Comparison of ENCODE assay signal across 2 cellular contexts in the genomic region with DNA sequence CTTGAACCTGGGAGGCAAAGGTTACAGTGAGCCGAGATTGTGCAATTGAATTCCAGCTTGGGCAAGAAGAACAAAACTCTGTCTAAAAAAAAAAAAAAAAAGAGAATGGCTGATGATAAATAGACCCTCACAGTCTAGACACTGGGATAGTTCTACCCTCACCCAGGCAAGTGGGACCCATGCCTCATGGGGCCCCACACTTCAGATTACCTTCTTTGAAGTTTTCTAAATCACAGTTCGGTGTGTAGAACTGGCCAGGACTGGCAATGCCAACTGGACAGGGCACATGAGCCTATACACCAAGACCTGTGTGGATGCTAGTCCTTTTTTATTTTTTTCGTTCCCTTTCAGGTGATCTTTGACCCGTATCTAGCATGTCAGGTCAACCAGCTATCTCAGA.
TF ChIP-seq lines count a peak whose summit lies in the region.

No MANE protein-coding gene starts in this region.

TF ChIP-seq in IMR-90, 13 proteins besides CTCF, POLR2A, EP300 and RAD21:
- TF ChIP-seq CEBPB (IDR thresholded peaks at IDR 0.05; ENCODE audit: low read depth, low read length) (no peak), FOS (IDR thresholded peaks at IDR 0.05; ENCODE audit: low read depth, low read length) (no peak), RFX5 (IDR thresholded peaks at IDR 0.05; ENCODE audit: low read depth, low read length) (no peak), SMC3 (IDR thresholded peaks at IDR 0.05; ENCODE audit: low read depth, low read length) (no peak), MAZ (IDR thresholded peaks at IDR 0.05; ENCODE audit: borderline replicate concordance, low read depth, low read length) (no peak), MXI1 (IDR thresholded peaks at IDR 0.05; ENCODE audit: borderline replicate concordance, low read depth, low read length) (no peak), RCOR1 (IDR thresholded peaks at IDR 0.05; ENCODE audit: insufficient replicate concordance, low read length) (no peak), CHD1 (IDR thresholded peaks at IDR 0.05; ENCODE audit: low read depth, low read length) (no peak), MAFK (IDR thresholded peaks at IDR 0.05; ENCODE audit: low read depth, low read length) (no peak)
- TF ChIP-seq, protein P1, sequence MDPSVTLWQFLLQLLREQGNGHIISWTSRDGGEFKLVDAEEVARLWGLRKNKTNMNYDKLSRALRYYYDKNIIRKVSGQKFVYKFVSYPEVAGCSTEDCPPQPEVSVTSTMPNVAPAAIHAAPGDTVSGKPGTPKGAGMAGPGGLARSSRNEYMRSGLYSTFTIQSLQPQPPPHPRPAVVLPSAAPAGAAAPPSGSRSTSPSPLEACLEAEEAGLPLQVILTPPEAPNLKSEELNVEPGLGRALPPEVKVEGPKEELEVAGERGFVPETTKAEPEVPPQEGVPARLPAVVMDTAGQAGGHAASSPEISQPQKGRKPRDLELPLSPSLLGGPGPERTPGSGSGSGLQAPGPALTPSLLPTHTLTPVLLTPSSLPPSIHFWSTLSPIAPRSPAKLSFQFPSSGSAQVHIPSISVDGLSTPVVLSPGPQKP (IDR thresholded peaks at IDR 0.05; ENCODE audit: borderline replicate concordance, low read depth, low read length) = no peak

TF ChIP-seq in endothelial cell of umbilical vein, 7 proteins besides CTCF, POLR2A, EP300 and RAD21:
- TF ChIP-seq GATA2 (IDR thresholded peaks at IDR 0.05; ENCODE audit: insufficient read depth, insufficient read length, low read depth, low read length) (no peak), FOS (IDR thresholded peaks at IDR 0.05; ENCODE audit: borderline replicate concordance, insufficient read depth, low read length) (no peak), JUN (IDR thresholded peaks at IDR 0.05; ENCODE audit: borderline replicate concordance, insufficient read depth, insufficient read length, low read depth) (no peak), POLR2AphosphoS5 (IDR thresholded peaks at IDR 0.05; ENCODE audit: insufficient read depth, low read depth, low read length) (no peak)
- TF ChIP-seq, protein P2, sequence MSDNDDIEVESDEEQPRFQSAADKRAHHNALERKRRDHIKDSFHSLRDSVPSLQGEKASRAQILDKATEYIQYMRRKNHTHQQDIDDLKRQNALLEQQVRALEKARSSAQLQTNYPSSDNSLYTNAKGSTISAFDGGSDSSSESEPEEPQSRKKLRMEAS (IDR thresholded peaks at IDR 0.05; ENCODE audit: insufficient read depth, insufficient read length) = no peak
